ENCODE assay signal across 1 cellular context in the genomic region with DNA sequence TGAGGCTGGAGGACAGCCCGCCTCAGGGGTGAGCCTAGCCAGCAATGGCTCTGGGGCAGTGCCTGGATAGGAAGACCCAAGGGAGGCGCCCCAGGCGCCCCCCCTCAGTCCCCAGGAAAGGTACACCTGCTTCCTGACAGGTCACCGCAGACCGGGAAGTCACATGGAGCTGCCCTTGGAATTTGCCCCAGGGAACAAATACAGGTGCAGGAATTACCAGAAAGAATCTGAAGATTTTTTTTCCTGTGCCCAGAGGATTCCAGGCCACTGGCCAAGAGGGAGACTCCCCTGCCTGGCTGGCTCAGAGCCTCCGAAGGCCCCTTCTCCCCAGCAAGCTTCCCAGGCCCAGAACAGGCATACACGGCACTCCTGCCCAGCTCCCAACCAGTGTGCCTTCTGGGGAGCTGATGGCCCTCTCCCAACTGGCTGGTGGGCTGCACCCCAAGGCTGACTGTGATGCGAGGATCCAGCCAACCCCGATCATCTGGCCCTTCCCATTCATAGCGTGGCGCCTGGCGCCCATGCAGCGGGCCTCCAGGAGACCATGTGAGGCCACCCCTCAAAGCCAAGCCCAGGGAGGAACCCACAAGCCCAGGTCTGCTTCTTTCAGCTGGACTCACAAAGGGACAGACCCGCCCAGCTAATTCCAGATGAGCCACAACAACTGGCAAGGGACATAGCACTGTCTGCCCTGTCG.
A peak's percentile ranks its signal among the peaks of the same experiment; 100 is the strongest.
TF ChIP-seq lines count a peak whose summit lies in the region.

No MANE protein-coding gene starts in this region.

TF ChIP-seq in HepG2, 621 proteins besides CTCF, POLR2A, EP300 and RAD21 (continues in another document):
- TF ChIP-seq ELF3 (CRISPR knock-in tag; IDR thresholded peaks at IDR 0.05) (peak; percentile 37; the same call in 1 of the 2 replicates), MYC (CRISPR knock-in tag; IDR thresholded peaks at IDR 0.05; ENCODE audit: borderline replicate concordance) (peak; percentile 49; the same call in 1 of the 2 replicates), RARA (CRISPR knock-in tag; IDR thresholded peaks at IDR 0.05) (peak; percentile 43; the same call in 1 of the 2 replicates), NFE2L1 (CRISPR knock-in tag; IDR thresholded peaks at IDR 0.05; ENCODE audit: borderline replicate concordance) (no peak), HDAC6 (IDR thresholded peaks at IDR 0.05; ENCODE audit: low read depth, low read length) (no peak), YEATS4 (CRISPR knock-in tag; IDR thresholded peaks at IDR 0.05; ENCODE audit: borderline replicate concordance) (0 out of 2 replicates have a peak, but pooled peaks have one; percentile 42), HIVEP1 (CRISPR knock-in tag; IDR thresholded peaks at IDR 0.05) (no peak), ZNF354B (CRISPR knock-in tag; IDR thresholded peaks at IDR 0.05) (no peak), KAT8 (CRISPR knock-in tag; IDR thresholded peaks at IDR 0.05) (peak; percentile 36; the same call in 1 of the 2 replicates), MAX (IDR thresholded peaks at IDR 0.05) (peak; percentile 60), FOXK1 (CRISPR knock-in tag; IDR thresholded peaks at IDR 0.05; ENCODE audit: borderline replicate concordance, low read depth) (no peak), NFYC (CRISPR knock-in tag; IDR thresholded peaks at IDR 0.05) (0 out of 2 replicates have a peak, but pooled peaks have one; percentile 18), ZBTB40 (IDR thresholded peaks at IDR 0.05) (no peak), ZBTB40 (CRISPR knock-in tag; IDR thresholded peaks at IDR 0.05) (no peak; the same call in 1 of the 2 replicates), ZNF333 (CRISPR knock-in tag; IDR thresholded peaks at IDR 0.05; ENCODE audit: borderline replicate concordance) (0 out of 2 replicates have a peak, but pooled peaks have one; percentile 4), ETV5 (CRISPR knock-in tag; IDR thresholded peaks at IDR 0.05; ENCODE audit: borderline replicate concordance) (peak; percentile 41; the same call in 1 of the 2 replicates), ZBTB7B (CRISPR knock-in tag; IDR thresholded peaks at IDR 0.05) (0 out of 2 replicates have a peak, but pooled peaks have one; percentile 18), NFIB (CRISPR knock-in tag; IDR thresholded peaks at IDR 0.05; ENCODE audit: borderline replicate concordance) (no peak), TAF1 (CRISPR knock-in tag; IDR thresholded peaks at IDR 0.05) (peak; percentile 22; the same call in 1 of the 2 replicates), HNF4A (CRISPR knock-in tag; IDR thresholded peaks at IDR 0.05) (peak; percentile 67), ZNF501 (CRISPR knock-in tag; IDR thresholded peaks at IDR 0.05) (peak; percentile 40; the same call in 1 of the 2 replicates), SNAI1 (CRISPR knock-in tag; IDR thresholded peaks at IDR 0.05; ENCODE audit: borderline replicate concordance) (peak; percentile 45; the same call in 1 of the 2 replicates), SIN3A (IDR thresholded peaks at IDR 0.05; ENCODE audit: borderline replicate concordance, low read depth, low read length) (0 out of 2 replicates have a peak, but pooled peaks have one; percentile 51), MED1 (CRISPR knock-in tag; IDR thresholded peaks at IDR 0.05) (peak; percentile 38; the same call in 1 of the 2 replicates), THRA (CRISPR knock-in tag; IDR thresholded peaks at IDR 0.05; ENCODE audit: borderline replicate concordance) (peak; percentile 16; the same call in 1 of the 2 replicates), MAF1 (CRISPR knock-in tag; IDR thresholded peaks at IDR 0.05; ENCODE audit: borderline replicate concordance) (no peak), TFAP4 (IDR thresholded peaks at IDR 0.05; ENCODE audit: borderline replicate concordance, low read depth) (peak; percentile 44; the same call in 1 of the 2 replicates), ZNF546 (CRISPR knock-in tag; conservative IDR thresholded peaks at IDR 0.05) (0 out of 2 replicates have a peak, but pooled peaks have one; percentile 30), AHR (CRISPR knock-in tag; IDR thresholded peaks at IDR 0.05) (no peak), ZNF232 (CRISPR knock-in tag; IDR thresholded peaks at IDR 0.05; ENCODE audit: borderline replicate concordance) (no peak), MLLT10 (CRISPR knock-in tag; IDR thresholded peaks at IDR 0.05) (no peak), HNF4G (IDR thresholded peaks at IDR 0.05; ENCODE audit: borderline replicate concordance, low read depth, low read length) (peak; percentile 62; the same call in 1 of the 2 replicates), HNF4G (CRISPR knock-in tag; IDR thresholded peaks at IDR 0.05; ENCODE audit: borderline replicate concordance, low read depth) (peak; percentile 37; the same call in 1 of the 2 replicates)
- TF ChIP-seq, protein P1, sequence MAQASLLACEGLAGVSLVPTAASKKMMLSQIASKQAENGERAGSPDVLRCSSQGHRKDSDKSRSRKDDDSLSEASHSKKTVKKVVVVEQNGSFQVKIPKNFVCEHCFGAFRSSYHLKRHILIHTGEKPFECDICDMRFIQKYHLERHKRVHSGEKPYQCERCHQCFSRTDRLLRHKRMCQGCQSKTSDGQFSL (CRISPR knock-in tag; IDR thresholded peaks at IDR 0.05), result peak; percentile 71; the same call in 1 of the 2 replicates
- TF ChIP-seq, protein P2, sequence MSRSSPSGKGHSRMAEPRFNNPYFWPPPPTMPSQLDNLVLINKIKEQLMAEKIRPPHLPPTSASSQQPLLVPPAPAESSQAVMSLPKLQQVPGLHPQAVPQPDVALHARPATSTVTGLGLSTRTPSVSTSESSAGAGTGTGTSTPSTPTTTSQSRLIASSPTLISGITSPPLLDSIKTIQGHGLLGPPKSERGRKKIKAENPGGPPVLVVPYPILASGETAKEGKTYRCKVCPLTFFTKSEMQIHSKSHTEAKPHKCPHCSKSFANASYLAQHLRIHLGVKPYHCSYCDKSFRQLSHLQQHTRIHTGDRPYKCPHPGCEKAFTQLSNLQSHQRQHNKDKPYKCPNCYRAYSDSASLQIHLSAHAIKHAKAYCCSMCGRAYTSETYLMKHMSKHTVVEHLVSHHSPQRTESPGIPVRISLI (CRISPR knock-in tag; IDR thresholded peaks at IDR 0.05; ENCODE audit: borderline replicate concordance), result peak; percentile 14; the same call in 1 of the 2 replicates
- TF ChIP-seq, protein P3, sequence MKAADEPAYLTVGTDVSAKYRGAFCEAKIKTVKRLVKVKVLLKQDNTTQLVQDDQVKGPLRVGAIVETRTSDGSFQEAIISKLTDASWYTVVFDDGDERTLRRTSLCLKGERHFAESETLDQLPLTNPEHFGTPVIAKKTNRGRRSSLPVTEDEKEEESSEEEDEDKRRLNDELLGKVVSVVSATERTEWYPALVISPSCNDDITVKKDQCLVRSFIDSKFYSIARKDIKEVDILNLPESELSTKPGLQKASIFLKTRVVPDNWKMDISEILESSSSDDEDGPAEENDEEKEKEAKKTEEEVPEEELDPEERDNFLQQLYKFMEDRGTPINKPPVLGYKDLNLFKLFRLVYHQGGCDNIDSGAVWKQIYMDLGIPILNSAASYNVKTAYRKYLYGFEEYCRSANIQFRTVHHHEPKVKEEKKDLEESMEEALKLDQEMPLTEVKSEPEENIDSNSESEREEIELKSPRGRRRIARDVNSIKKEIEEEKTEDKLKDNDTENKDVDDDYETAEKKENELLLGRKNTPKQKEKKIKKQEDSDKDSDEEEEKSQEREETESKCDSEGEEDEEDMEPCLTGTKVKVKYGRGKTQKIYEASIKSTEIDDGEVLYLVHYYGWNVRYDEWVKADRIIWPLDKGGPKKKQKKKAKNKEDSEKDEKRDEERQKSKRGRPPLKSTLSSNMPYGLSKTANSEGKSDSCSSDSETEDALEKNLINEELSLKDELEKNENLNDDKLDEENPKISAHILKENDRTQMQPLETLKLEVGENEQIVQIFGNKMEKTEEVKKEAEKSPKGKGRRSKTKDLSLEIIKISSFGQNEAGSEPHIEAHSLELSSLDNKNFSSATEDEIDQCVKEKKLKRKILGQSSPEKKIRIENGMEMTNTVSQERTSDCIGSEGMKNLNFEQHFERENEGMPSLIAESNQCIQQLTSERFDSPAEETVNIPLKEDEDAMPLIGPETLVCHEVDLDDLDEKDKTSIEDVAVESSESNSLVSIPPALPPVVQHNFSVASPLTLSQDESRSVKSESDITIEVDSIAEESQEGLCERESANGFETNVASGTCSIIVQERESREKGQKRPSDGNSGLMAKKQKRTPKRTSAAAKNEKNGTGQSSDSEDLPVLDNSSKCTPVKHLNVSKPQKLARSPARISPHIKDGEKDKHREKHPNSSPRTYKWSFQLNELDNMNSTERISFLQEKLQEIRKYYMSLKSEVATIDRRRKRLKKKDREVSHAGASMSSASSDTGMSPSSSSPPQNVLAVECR (CRISPR knock-in tag; IDR thresholded peaks at IDR 0.05; ENCODE audit: borderline replicate concordance), result peak; percentile 31; the same call in 1 of the 2 replicates
- TF ChIP-seq, protein P4, sequence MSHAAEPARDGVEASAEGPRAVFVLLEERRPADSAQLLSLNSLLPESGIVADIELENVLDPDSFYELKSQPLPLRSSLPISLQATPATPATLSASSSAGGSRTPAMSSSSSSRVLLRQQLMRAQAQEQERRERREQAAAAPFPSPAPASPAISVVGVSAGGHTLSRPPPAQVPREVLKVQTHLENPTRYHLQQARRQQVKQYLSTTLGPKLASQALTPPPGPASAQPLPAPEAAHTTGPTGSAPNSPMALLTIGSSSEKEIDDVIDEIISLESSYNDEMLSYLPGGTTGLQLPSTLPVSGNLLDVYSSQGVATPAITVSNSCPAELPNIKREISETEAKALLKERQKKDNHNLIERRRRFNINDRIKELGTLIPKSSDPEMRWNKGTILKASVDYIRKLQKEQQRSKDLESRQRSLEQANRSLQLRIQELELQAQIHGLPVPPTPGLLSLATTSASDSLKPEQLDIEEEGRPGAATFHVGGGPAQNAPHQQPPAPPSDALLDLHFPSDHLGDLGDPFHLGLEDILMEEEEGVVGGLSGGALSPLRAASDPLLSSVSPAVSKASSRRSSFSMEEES (CRISPR knock-in tag; IDR thresholded peaks at IDR 0.05), result peak; percentile 68; the same call in 1 of the 2 replicates
